25 cellular contexts compared by ENCODE assay signal in genomic region chrX:133229361-133229760, GRCh38. TPM values are rescaled to one million over a fixed set of nuclear protein-coding genes. Genes with fewer than 3 reads are reported as not detected.
DNase-seq lines count a peak whose midpoint lies in the region; FAIRE-seq and TF ChIP-seq lines count a peak whose summit lies in the region.
"Had no signal": no experiment of that assay in that cellular context is flagged by ENCODE, and none has a peak within 500 bp of the region (broad histone marks: within the 10 kb centered on the region; RNA-seq: fewer than 3 reads in every experiment).

No MANE protein-coding gene starts in this region.

- H3K9me3 Mint-ChIP-seq in MCF 10A (ENCODE audit: unreplicated experiment): no peaks in the 10 kb centered on the region
- H3K9me3 Mint-ChIP-seq: CD8-positive, alpha-beta memory T cell; memory B cell; nephron had no signal

- H3K36me3 ChIP-seq in breast epithelium (no peaks in the 10 kb centered on the region), fibroblast of lung (ENCODE audit: control insufficient read depth, insufficient read depth, low read length) (no peaks in the 10 kb centered on the region)

- intact Hi-C loops in MCF 10A (cut with micrococcal nuclease) (no loop called here), breast epithelium (cut with DNase I; ENCODE audit: low total_unique reads) (no loop called here)

- POLR2A ChIA-PET in MCF 10A (lab: Yijun Ruan, JAX): interaction anchor here (0.5 to 1.1 kb wide), 3 partner anchors 15 to 1209 kb away, joined by 3 to 4 read pairs (median 3); no protein-coding TSS in a partner anchor

- H3K4me3 Mint-ChIP-seq in MCF 10A (ENCODE audit: unreplicated experiment): no peak overlapping the region
- H3K4me3 Mint-ChIP-seq: activated CD8-positive, alpha-beta T cell treated with anti-CD3 and anti-CD28 coated beads, Interleukin-2, amount 10 ng/mL, durations not matched to agents 7 days and 5 days; memory B cell; nephron had no signal

- H3K4me1 ChIP-seq in breast epithelium (no peaks in the 10 kb centered on the region), fibroblast of lung (ENCODE audit: control insufficient read depth, extremely low read depth, insufficient read depth, low read length) (no peaks in the 10 kb centered on the region)

- H3K4me3 ChIP-seq in breast epithelium: no peak overlapping the region
- H3K4me3 ChIP-seq in fibroblast of lung (replicated peaks in 1 of 4; ENCODE audit: control extremely low read depth in 1 of 4, insufficient read depth in 1 of 4, low read depth in 3 of 4, low read length in 4 of 4): no peak overlapping the region
- H3K4me3 ChIP-seq: coronary artery had no signal

- CTCF ChIA-PET in MCF 10A (lab: Yijun Ruan, JAX): interaction anchor here (0.6 kb wide), 3 partner anchors 26 to 66 kb away, joined by 3 to 4 read pairs (median 3); no protein-coding TSS in a partner anchor

- no peak for TF ChIP-seq CTCF in MCF 10A (IDR thresholded peaks at IDR 0.05; ENCODE audit: unreplicated experiment)
- TF ChIP-seq CTCF in breast epithelium (IDR thresholded peaks at IDR 0.05): no peak
- TF ChIP-seq CTCF in fibroblast of lung (conservative IDR thresholded peaks at IDR 0.05 in 1 of 2, IDR thresholded peaks at IDR 0.05 in 1 of 2; ENCODE audit: low read depth in 1 of 2, low read length in 2 of 2): no peak

- FAIRE-seq in RCC 7860 (lab: Jason Lieb, UNC): peak; percentile 97

- H3K27ac ChIP-seq in breast epithelium: no peak overlapping the region
- no peak overlapping the region for H3K27ac ChIP-seq in fibroblast of lung (ENCODE audit: insufficient read depth, low read length)
- H3K27ac ChIP-seq: coronary artery had no signal

- no peak overlapping the region for H3K4me2 ChIP-seq in fibroblast of lung (ENCODE audit: extremely low read depth, insufficient read depth, low read length)

- H3K27me3 Mint-ChIP-seq in MCF 10A (ENCODE audit: insufficient read depth, unreplicated experiment): peaks cover 41% of the 10 kb centered on the region
- H3K27me3 Mint-ChIP-seq: memory B cell, progenitor cell of endocrine pancreas had no signal

- BruUV-seq in MCF 10A (replicated peaks; lab: Mats Ljungman, UMichigan): no TSS peak

- no peaks in the 10 kb centered on the region for H3K36me3 Mint-ChIP-seq in MCF 10A (ENCODE audit: insufficient read depth, unreplicated experiment)
- H3K36me3 Mint-ChIP-seq: CD8-positive, alpha-beta memory T cell; memory B cell had no signal

- no peaks in the 10 kb centered on the region for H3K79me2 ChIP-seq in fibroblast of lung (ENCODE audit: control insufficient read depth, insufficient read depth, low read length)

- H3K27me3 ChIP-seq in breast epithelium (peaks cover 0 to 29% of the 10 kb centered on the region in 2 donors), fibroblast of lung (ENCODE audit: control insufficient read depth, insufficient read depth, low read length) (no peaks in the 10 kb centered on the region)

- H3K27ac Mint-ChIP-seq in MCF 10A (ENCODE audit: low read depth, unreplicated experiment): no peak overlapping the region
- H3K27ac Mint-ChIP-seq: activated CD8-positive, alpha-beta T cell treated with anti-CD3 and anti-CD28 coated beads, Interleukin-2, amount 10 ng/mL, durations not matched to agents 7 days and 5 days; CD8-positive, alpha-beta memory T cell; memory B cell; nephron; progenitor cell of endocrine pancreas had no signal

- H2AFZ ChIP-seq in fibroblast of lung (ENCODE audit: low read length): no peak overlapping the region

- peaks cover 19% of the 10 kb centered on the region for H3K4me1 Mint-ChIP-seq in MCF 10A (ENCODE audit: insufficient read depth, unreplicated experiment)
- H3K4me1 Mint-ChIP-seq: CD8-positive, alpha-beta memory T cell; memory B cell; nephron had no signal

- H3K9me3 ChIP-seq in breast epithelium (no peaks in the 10 kb centered on the region), fibroblast of lung (ENCODE audit: control insufficient read depth, insufficient read depth, low read depth, low read length) (no peaks in the 10 kb centered on the region)

- TF ChIP-seq POLR2A in breast epithelium (IDR thresholded peaks at IDR 0.05): no peak

- no peak overlapping the region for H3K9ac ChIP-seq in fibroblast of lung (ENCODE audit: insufficient read depth, low read length)

- H4K20me1 ChIP-seq in fibroblast of lung (ENCODE audit: control insufficient read depth, extremely low read depth, insufficient read depth, low read length): no peaks in the 10 kb centered on the region

- peak; percentile 86 for DNase-seq in MCF 10A (ENCODE audit: unreplicated experiment)
- DNase-seq in breast epithelium (ENCODE audit: low spot score in 2 of 2): no peak
- peak; percentile 81 for DNase-seq in RCC 7860 (ENCODE audit: low spot score)
- DNase-seq in fibroblast of lung (ENCODE audit: low read depth in 2 of 2): peak; percentile 27 to 79
- no peak for DNase-seq in stimulated activated CD4-positive, alpha-beta T cell treated with anti-CD3 and anti-CD28 coated beads, Interleukin-4, amount 100 ng/mL, for 1 hour
- no peak for DNase-seq in CD1c-positive myeloid dendritic cell (ENCODE audit: extremely low spot score)
- DNase-seq in HuH-7.5 (ENCODE audit: low spot score): no peak
- DNase-seq in amniotic stem cell (lab: John Stamatoyannopoulos, UW): no peak
- DNase-seq: activated CD8-positive, alpha-beta T cell treated with anti-CD3 and anti-CD28 coated beads, Interleukin-2, amount 10 ng/mL, durations not matched to agents 7 days and 5 days; CD8-positive, alpha-beta memory T cell; GOT3; head of caudate nucleus; NCI-H2081 treated with DMSO at 0.1 percent for 48 hours; NCI-H69; RPMI8226; stimulated activated naive CD4-positive, alpha-beta T cell treated with Interleukin-2 at 50 U/mL for 16 hours had no signal

RNA-seq across cellular contexts. Expression of gene TFDP3, which starts 11.2 kb away (rescaled TPM):
- total RNA-seq in MCF 10A (2022) (not detected in 2 replicates), breast epithelium (not detected), fibroblast of lung (not detected in 2 replicates)
- not detected in 2 replicates for polyA plus RNA-seq in fibroblast of lung
- not detected in 2 replicates for polyA plus RNA-seq in fibroblast of lung (2012)
- not detected in 2 replicates for polyA minus RNA-seq in fibroblast of lung (ENCODE audit: low replicate concordance)
- total RNA-seq: activated CD8-positive, alpha-beta T cell treated with anti-CD3 and anti-CD28 coated beads, Interleukin-2, amount 10 ng/mL, durations not matched to agents 7 days and 5 days; CD8-positive, alpha-beta memory T cell; epithelial cell of proximal tubule; progenitor cell of endocrine pancreas; T-helper 1 cell treated with Interleukin-12 subunit alpha and Interleukin-12 subunit beta and Interleukin-4 antibody, amounts not matched to agents 30 ng/mL and 1 ng/mL, for 36 hours; urinary bladder had no signal
- polyA plus RNA-seq: adipose tissue; AG04450; CD8-positive, alpha-beta memory T cell; urinary bladder had no signal

Comparison
In these comparisons a context has a peak if more than half of its experiments do, and no peak if none do; other contexts are left out.
1. DNase-seq: peak in MCF 10A (single experiment), RCC 7860 (single experiment) and fibroblast of lung (2 of 2); none in breast epithelium (0 of 2), stimulated activated CD4-positive, alpha-beta T cell treated with anti-CD3 and anti-CD28 coated beads, Interleukin-4, amount 100 ng/mL, for 1 hour (single experiment), CD1c-positive myeloid dendritic cell (single experiment), HuH-7.5 (single experiment) and amniotic stem cell (single experiment).